In genomic region chr3:42772670-42773408, GRCh38 we compare ENCODE assay signal across 8 cellular contexts. TPM values are rescaled to one million over a fixed set of nuclear protein-coding genes. Genes with fewer than 3 reads are reported as not detected.
DNase-seq lines count a peak whose midpoint lies in the region; ATAC-seq and TF ChIP-seq lines count a peak whose summit lies in the region.

TSS of gene CCDC13 (minus strand) at chr3:42773253. CDS start at chr3:42758345, 14,908 bp downstream.

- POLR2A ChIA-PET in PC-3 (lab: Charles Lee; ENCODE audit: unreplicated experiment) = no interaction called here

- peaks cover 21% of the 10 kb centered on the region for H3K4me1 ChIP-seq in PC-3 (ENCODE audit: insufficient read depth, low read length)

- H3K9me3 Mint-ChIP-seq in activated T-cell treated with anti-CD3 and anti-CD28 coated beads, Interleukin-2, amount 50 U/mL, for 72 hours = peaks cover 0 to 2% of the 10 kb centered on the region in 2 donors
- H3K9me3 Mint-ChIP-seq in naive B cell = peaks cover 0 to 9% (median 0%) of the 10 kb centered on the region in 7 donors

- no TSS peak for BruUV-seq in PC-3 (replicated peaks; lab: Mats Ljungman, UMichigan)

- 0 out of 2 replicates have a peak within 1 kb of the TSS, but pooled peaks have one; percentile 17 for H3K4me2 ChIP-seq in PC-3 (ENCODE audit: low read length)

- H3K36me3 ChIP-seq in PC-3 (ENCODE audit: low read depth, low read length) = no peaks in the 10 kb centered on the region

- no peaks in the 10 kb centered on the region for H4K20me1 ChIP-seq in PC-3 (ENCODE audit: low read length)

- no peak within 1 kb of the TSS for H3K9ac ChIP-seq in PC-3 (ENCODE audit: low read length)

- H3K4me1 Mint-ChIP-seq in activated T-cell treated with anti-CD3 and anti-CD28 coated beads, Interleukin-2, amount 50 U/mL, for 72 hours (ENCODE audit: low read depth) = peaks cover 12% of the 10 kb centered on the region
- peaks cover 8 to 15% (median 12%) of the 10 kb centered on the region in 3 donors for H3K4me1 Mint-ChIP-seq in naive B cell

- H3K4me3 ChIP-seq in PC-3 (ENCODE audit: low read length) (no peak within 1 kb of the TSS; the same call in 1 of the 2 replicates), fibroblast of mammary gland (ENCODE audit: control insufficient read depth, low read depth, low read length) (peak within 1 kb of the TSS; percentile 58)

- no peaks in the 10 kb centered on the region for H3K27me3 Mint-ChIP-seq in activated T-cell treated with anti-CD3 and anti-CD28 coated beads, Interleukin-2, amount 50 U/mL, for 72 hours (ENCODE audit: low read depth)
- no peaks in the 10 kb centered on the region for H3K27me3 Mint-ChIP-seq in naive B cell

- no peaks in the 10 kb centered on the region for H3K9me3 ChIP-seq in PC-3 (ENCODE audit: low read length)

- H3K9me2 ChIP-seq in PC-3 (replicated peaks; ENCODE audit: low read length) = no peaks in the 10 kb centered on the region

- intact Hi-C loops in PC-3 (cut with micrococcal nuclease) = no loop called here

- CTCF ChIA-PET in PC-3 (lab: Charles Lee) = no interaction called here

- H3K27ac Mint-ChIP-seq in activated T-cell treated with anti-CD3 and anti-CD28 coated beads, Interleukin-2, amount 50 U/mL, for 72 hours = peak within 1 kb of the TSS; percentile 95
- H3K27ac Mint-ChIP-seq in naive B cell = peak within 1 kb of the TSS; percentile 90 to 98 (median 97)

- peak within 1 kb of the TSS; percentile 13; the same call in 1 of the 2 replicates for H2AFZ ChIP-seq in PC-3 (ENCODE audit: low read length)

- peaks cover 0 to 2% of the 10 kb centered on the region in 2 donors for H3K36me3 Mint-ChIP-seq in activated T-cell treated with anti-CD3 and anti-CD28 coated beads, Interleukin-2, amount 50 U/mL, for 72 hours (ENCODE audit: insufficient read depth in 2 of 2)
- no peaks in the 10 kb centered on the region for H3K36me3 Mint-ChIP-seq in naive B cell

- H3K79me2 ChIP-seq in PC-3 (ENCODE audit: low read length) = no peaks in the 10 kb centered on the region

- peak; percentile 96 for ATAC-seq in GM19467 (IDR thresholded peaks at IDR 0.05; ENCODE audit: unreplicated experiment)
- ATAC-seq in PC-3 = peak; percentile 16; the same call in 1 of the 2 replicates
- peak; percentile 97 to 99 for ATAC-seq in activated T-cell treated with anti-CD3 and anti-CD28 coated beads, Interleukin-2, amount 50 U/mL, for 72 hours (replicated peaks in 1 of 2)
- peak; percentile 92 to 95 for ATAC-seq in naive B cell (ENCODE audit: low read depth in 2 of 2)

- no peak for TF ChIP-seq CTCF in PC-3 (conservative IDR thresholded peaks at IDR 0.05; ENCODE audit: low read depth, low read length)
- no peak for TF ChIP-seq CTCF in fibroblast of mammary gland (conservative IDR thresholded peaks at IDR 0.05; ENCODE audit: control insufficient read depth, insufficient read depth, low read depth, low read length)

- H3K27ac ChIP-seq in PC-3 (ENCODE audit: low read length) = no peak within 1 kb of the TSS

- peaks cover 3% of the 10 kb centered on the region for H3F3A ChIP-seq in PC-3 (ENCODE audit: low read length, unreplicated experiment)

- no peaks in the 10 kb centered on the region for H3K27me3 ChIP-seq in PC-3 (ENCODE audit: low read length)

- DNase-seq in COR-L47 (lab: John Stamatoyannopoulos, UW) (peak; percentile 83), HS-5 (ENCODE audit: low read depth) (peak; percentile 58), PC-3 (no peak), fibroblast of mammary gland (ENCODE audit: low read depth) (peak; percentile 93), naive B cell (peak; percentile 97)
- DNase-seq in activated T-cell treated with anti-CD3 and anti-CD28 coated beads, Interleukin-2, amount 50 U/mL, for 72 hours = peak; percentile 94
- DNase-seq in stimulated activated CD8-positive, alpha-beta memory T cell treated with anti-CD3 and anti-CD28 coated beads, Interleukin-7, amount 100 ng/mL, for 48 hours (ENCODE audit: extremely low read depth in 1 of 2, low read depth in 1 of 2) = peak; percentile 85 to 92

- peak within 1 kb of the TSS; percentile 91 to 99 for H3K4me3 Mint-ChIP-seq in activated T-cell treated with anti-CD3 and anti-CD28 coated beads, Interleukin-2, amount 50 U/mL, for 72 hours
- H3K4me3 Mint-ChIP-seq in naive B cell = peak within 1 kb of the TSS; percentile 85 to 97 (median 95)

RNA-seq across cellular contexts. Expression of gene CCDC13, which starts in this region (rescaled TPM):
- 0.47 TPM in 1 of 2 replicates, not detected in the other for total RNA-seq in PC-3 (2014; rRNA removed)
- under 1 TPM; 0.32 to 0.70 TPM for total RNA-seq in activated T-cell treated with anti-CD3 and anti-CD28 coated beads, Interleukin-2, amount 50 U/mL, for 72 hours
- 1 to 10 TPM in 1 of 6 donors, under 1 TPM in 4, not detected in 1; 0.39 to 1.2 (median 0.56) TPM for polyA plus RNA-seq in naive B cell (ENCODE audit: low read depth in 6 of 6)

Comparison
In these comparisons a context has a peak if more than half of its experiments do, and no peak if none do; other contexts are left out.
1. Peak in ATAC-seq and H3K4me2 ChIP-seq in PC-3; RNA of the gene not detected or under 1 TPM.
2. Peak in DNase-seq and ATAC-seq in activated T-cell treated with anti-CD3 and anti-CD28 coated beads, Interleukin-2, amount 50 U/mL, for 72 hours; RNA of the gene not detected or under 1 TPM.
3. ATAC-seq: peak in every context shown above with its lines; median percentile 98 in activated T-cell treated with anti-CD3 and anti-CD28 coated beads, Interleukin-2, amount 50 U/mL, for 72 hours; 96 in GM19467; 94 in naive B cell; 16 in PC-3.